1 cellular context compared by ENCODE assay signal in the genomic region with DNA sequence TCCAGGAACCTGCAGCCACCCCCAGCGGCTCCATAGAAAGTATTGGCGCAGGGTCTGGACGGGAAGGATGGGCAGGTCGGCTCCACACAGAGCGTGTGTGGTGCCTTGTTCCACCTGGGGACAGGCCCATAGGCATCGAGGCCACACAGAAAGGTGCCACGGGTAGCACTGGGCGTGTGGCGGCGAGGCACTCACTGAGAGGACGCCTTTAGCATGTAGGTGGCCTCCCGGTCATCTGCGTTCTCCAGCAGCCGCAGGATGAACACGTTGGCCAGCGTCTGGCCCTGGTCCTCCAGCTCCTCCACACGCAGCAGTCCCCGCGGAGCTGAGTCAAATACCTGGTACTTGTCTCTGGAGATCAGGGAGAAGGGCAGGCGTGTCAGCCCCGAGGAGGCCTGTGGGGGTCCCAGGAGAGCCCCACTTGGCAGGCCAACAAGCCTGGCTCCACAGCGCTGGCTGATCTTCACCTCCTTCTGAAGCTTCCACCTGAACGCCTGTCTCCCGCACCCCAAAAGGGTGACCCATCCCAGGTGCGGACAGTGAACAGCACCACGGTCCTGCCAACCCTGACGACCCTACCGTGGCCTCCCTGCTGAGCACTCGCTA.
TF ChIP-seq lines count a peak whose summit lies in the region.

No MANE protein-coding gene starts in this region.

TF ChIP-seq in H1, 55 proteins besides CTCF, POLR2A, EP300 and RAD21 (continued from another document):
- TF ChIP-seq, protein P1, sequence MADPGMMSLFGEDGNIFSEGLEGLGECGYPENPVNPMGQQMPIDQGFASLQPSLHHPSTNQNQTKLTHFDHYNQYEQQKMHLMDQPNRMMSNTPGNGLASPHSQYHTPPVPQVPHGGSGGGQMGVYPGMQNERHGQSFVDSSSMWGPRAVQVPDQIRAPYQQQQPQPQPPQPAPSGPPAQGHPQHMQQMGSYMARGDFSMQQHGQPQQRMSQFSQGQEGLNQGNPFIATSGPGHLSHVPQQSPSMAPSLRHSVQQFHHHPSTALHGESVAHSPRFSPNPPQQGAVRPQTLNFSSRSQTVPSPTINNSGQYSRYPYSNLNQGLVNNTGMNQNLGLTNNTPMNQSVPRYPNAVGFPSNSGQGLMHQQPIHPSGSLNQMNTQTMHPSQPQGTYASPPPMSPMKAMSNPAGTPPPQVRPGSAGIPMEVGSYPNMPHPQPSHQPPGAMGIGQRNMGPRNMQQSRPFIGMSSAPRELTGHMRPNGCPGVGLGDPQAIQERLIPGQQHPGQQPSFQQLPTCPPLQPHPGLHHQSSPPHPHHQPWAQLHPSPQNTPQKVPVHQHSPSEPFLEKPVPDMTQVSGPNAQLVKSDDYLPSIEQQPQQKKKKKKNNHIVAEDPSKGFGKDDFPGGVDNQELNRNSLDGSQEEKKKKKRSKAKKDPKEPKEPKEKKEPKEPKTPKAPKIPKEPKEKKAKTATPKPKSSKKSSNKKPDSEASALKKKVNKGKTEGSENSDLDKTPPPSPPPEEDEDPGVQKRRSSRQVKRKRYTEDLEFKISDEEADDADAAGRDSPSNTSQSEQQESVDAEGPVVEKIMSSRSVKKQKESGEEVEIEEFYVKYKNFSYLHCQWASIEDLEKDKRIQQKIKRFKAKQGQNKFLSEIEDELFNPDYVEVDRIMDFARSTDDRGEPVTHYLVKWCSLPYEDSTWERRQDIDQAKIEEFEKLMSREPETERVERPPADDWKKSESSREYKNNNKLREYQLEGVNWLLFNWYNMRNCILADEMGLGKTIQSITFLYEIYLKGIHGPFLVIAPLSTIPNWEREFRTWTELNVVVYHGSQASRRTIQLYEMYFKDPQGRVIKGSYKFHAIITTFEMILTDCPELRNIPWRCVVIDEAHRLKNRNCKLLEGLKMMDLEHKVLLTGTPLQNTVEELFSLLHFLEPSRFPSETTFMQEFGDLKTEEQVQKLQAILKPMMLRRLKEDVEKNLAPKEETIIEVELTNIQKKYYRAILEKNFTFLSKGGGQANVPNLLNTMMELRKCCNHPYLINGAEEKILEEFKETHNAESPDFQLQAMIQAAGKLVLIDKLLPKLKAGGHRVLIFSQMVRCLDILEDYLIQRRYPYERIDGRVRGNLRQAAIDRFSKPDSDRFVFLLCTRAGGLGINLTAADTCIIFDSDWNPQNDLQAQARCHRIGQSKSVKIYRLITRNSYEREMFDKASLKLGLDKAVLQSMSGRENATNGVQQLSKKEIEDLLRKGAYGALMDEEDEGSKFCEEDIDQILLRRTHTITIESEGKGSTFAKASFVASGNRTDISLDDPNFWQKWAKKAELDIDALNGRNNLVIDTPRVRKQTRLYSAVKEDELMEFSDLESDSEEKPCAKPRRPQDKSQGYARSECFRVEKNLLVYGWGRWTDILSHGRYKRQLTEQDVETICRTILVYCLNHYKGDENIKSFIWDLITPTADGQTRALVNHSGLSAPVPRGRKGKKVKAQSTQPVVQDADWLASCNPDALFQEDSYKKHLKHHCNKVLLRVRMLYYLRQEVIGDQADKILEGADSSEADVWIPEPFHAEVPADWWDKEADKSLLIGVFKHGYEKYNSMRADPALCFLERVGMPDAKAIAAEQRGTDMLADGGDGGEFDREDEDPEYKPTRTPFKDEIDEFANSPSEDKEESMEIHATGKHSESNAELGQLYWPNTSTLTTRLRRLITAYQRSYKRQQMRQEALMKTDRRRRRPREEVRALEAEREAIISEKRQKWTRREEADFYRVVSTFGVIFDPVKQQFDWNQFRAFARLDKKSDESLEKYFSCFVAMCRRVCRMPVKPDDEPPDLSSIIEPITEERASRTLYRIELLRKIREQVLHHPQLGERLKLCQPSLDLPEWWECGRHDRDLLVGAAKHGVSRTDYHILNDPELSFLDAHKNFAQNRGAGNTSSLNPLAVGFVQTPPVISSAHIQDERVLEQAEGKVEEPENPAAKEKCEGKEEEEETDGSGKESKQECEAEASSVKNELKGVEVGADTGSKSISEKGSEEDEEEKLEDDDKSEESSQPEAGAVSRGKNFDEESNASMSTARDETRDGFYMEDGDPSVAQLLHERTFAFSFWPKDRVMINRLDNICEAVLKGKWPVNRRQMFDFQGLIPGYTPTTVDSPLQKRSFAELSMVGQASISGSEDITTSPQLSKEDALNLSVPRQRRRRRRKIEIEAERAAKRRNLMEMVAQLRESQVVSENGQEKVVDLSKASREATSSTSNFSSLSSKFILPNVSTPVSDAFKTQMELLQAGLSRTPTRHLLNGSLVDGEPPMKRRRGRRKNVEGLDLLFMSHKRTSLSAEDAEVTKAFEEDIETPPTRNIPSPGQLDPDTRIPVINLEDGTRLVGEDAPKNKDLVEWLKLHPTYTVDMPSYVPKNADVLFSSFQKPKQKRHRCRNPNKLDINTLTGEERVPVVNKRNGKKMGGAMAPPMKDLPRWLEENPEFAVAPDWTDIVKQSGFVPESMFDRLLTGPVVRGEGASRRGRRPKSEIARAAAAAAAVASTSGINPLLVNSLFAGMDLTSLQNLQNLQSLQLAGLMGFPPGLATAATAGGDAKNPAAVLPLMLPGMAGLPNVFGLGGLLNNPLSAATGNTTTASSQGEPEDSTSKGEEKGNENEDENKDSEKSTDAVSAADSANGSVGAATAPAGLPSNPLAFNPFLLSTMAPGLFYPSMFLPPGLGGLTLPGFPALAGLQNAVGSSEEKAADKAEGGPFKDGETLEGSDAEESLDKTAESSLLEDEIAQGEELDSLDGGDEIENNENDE (IDR thresholded peaks at IDR 0.05; ENCODE audit: insufficient replicate concordance, low read length) = no peak
- TF ChIP-seq FOSL1 (IDR thresholded peaks at IDR 0.05; ENCODE audit: insufficient read depth, low read depth, low read length) = no peak
- no peak for TF ChIP-seq NRF1 (IDR thresholded peaks at IDR 0.05; ENCODE audit: low read depth, low read length)
- no peak for TF ChIP-seq CBX5 (IDR thresholded peaks at IDR 0.05; ENCODE audit: low read depth, low read length)
- TF ChIP-seq TCF12 (IDR thresholded peaks at IDR 0.05; ENCODE audit: low read depth, low read length) = no peak
- TF ChIP-seq MAFK (IDR thresholded peaks at IDR 0.05; ENCODE audit: low read depth, low read length) = no peak
- TF ChIP-seq ASH2L (IDR thresholded peaks at IDR 0.05; ENCODE audit: low read length) = no peak
- no peak for TF ChIP-seq TAF1 (IDR thresholded peaks at IDR 0.05; ENCODE audit: low read depth, low read length)
- no peak for TF ChIP-seq RBBP5 (IDR thresholded peaks at IDR 0.05; ENCODE audit: borderline replicate concordance, low read depth, low read length)
- TF ChIP-seq SIX5 (IDR thresholded peaks at IDR 0.05; ENCODE audit: low read depth, low read length) = no peak
- TF ChIP-seq TAF7 (optimal IDR thresholded peaks at IDR 0.05; ENCODE audit: borderline replicate concordance, low read depth, low read length) = no peak
- no peak for TF ChIP-seq HDAC6 (IDR thresholded peaks at IDR 0.05; ENCODE audit: low read depth, low read length)
- no peak for TF ChIP-seq CTBP2 (IDR thresholded peaks at IDR 0.05; ENCODE audit: borderline replicate concordance, insufficient read depth, insufficient read length, low read length)
- TF ChIP-seq, protein P2, sequence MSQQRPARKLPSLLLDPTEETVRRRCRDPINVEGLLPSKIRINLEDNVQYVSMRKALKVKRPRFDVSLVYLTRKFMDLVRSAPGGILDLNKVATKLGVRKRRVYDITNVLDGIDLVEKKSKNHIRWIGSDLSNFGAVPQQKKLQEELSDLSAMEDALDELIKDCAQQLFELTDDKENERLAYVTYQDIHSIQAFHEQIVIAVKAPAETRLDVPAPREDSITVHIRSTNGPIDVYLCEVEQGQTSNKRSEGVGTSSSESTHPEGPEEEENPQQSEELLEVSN (IDR thresholded peaks at IDR 0.05) = no peak
